8 cellular contexts compared by ENCODE assay signal in genomic region chr15:28728061-28728460, GRCh38. TPM values are rescaled to one million over a fixed set of nuclear protein-coding genes. Genes with fewer than 3 reads are reported as not detected.
DNase-seq lines count a peak whose midpoint lies in the region; ATAC-seq, FAIRE-seq and TF ChIP-seq lines count a peak whose summit lies in the region.
"Not testable (repeated sequence)": the region's sequence is repeated elsewhere in the genome, so short reads cannot be mapped to it uniquely, and the experiment has no call there.

No MANE protein-coding gene starts in this region.

- not testable (repeated sequence) for H3K4me1 Mint-ChIP-seq in Calu3 (ENCODE audit: low read depth, unreplicated experiment); activated CD4-positive, alpha-beta memory T cell treated with anti-CD3 and anti-CD28 coated beads for 36 hours (ENCODE audit: low read depth)

- whole genome bisulfite sequencing in K562 (ENCODE audit: insufficient coverage, low coverage, missing lambda C conversion rate) = 0% methylated on average over 1 of the region's 2 CpGs

- not testable (repeated sequence) for ATAC-seq in K562

- POLR2A ChIA-PET in activated CD4-positive, alpha-beta memory T cell treated with anti-CD3 and anti-CD28 coated beads for 36 hours (lab: Charles Lee); K562 (lab: Yijun Ruan, JAX): not testable (repeated sequence)

- peak overlapping the region; percentile 75 for H2AFZ ChIP-seq in K562 (ENCODE audit: low read depth, low read length)

- intact Hi-C loops in Calu3 (cut with micrococcal nuclease; ENCODE audit: unreplicated experiment); activated CD4-positive, alpha-beta memory T cell treated with anti-CD3 and anti-CD28 coated beads for 36 hours (cut with micrococcal nuclease); K562 (cut with micrococcal nuclease): not testable (repeated sequence)

- not testable (repeated sequence) for TF ChIP-seq EP300 in K562 (IDR thresholded peaks at IDR 0.05; ENCODE audit: low read length)

- not testable (repeated sequence) for H3K79me2 ChIP-seq in K562 (ENCODE audit: control insufficient read depth, insufficient read depth, low read length)

- not testable (repeated sequence) for H3K4me3 ChIP-seq in HAP-1; K562; kidney epithelial cell (ENCODE audit: low read depth, low read length)

- not testable (repeated sequence) for FAIRE-seq in K562 (lab: Jason Lieb, UNC)

- H3K9ac ChIP-seq in K562 (ENCODE audit: insufficient read depth in 1 of 2, low read depth in 2 of 2, low read length in 2 of 2) = not testable (repeated sequence)

- peak; percentile 15 for DNase-seq in Calu3
- DNase-seq in HAP-1 (ENCODE audit: low spot score in 2 of 2) = peak; percentile 17 to 51
- peak; percentile 38 to 73 for DNase-seq in NCI-H2081 (lab: John Stamatoyannopoulos, UW)
- DNase-seq in OCI-M1 (lab: John Stamatoyannopoulos, UW) = peak; percentile 55
- DNase-seq in activated CD4-positive, alpha-beta memory T cell treated with anti-CD3 and anti-CD28 coated beads for 36 hours = peak; percentile 42
- peak in 1 of 4 experiments; percentile 55 for DNase-seq in K562 (ENCODE audit: extremely low read depth in 1 of 4, low spot score in 3 of 4)
- not testable (repeated sequence) for DNase-seq in kidney epithelial cell (ENCODE audit: low read depth)
- DNase-seq in stimulated activated CD4-positive, alpha-beta T cell treated with anti-CD3 and anti-CD28 coated beads, Interleukin-4, amount 100 ng/mL, for 24 hours = peak; percentile 36

- not testable (repeated sequence) for H3K36me3 ChIP-seq in HAP-1 (replicated peaks); K562 (ENCODE audit: control insufficient read depth, insufficient read depth, low read length); kidney epithelial cell (ENCODE audit: control insufficient read depth, insufficient read depth, low read length)

- not testable (repeated sequence) for BruUV-seq in Calu3 (replicated peaks; lab: Mats Ljungman, UMichigan); K562 (replicated peaks; lab: Mats Ljungman, UMichigan)

- H4K20me1 ChIP-seq in K562 (replicated peaks; ENCODE audit: control insufficient read depth, insufficient read depth, low read length) = not testable (repeated sequence)

- H3K36me3 Mint-ChIP-seq in Calu3 (ENCODE audit: insufficient read depth, unreplicated experiment); activated CD4-positive, alpha-beta memory T cell treated with anti-CD3 and anti-CD28 coated beads for 36 hours: not testable (repeated sequence)

- peak overlapping the region; percentile 18; the same call in 1 of the 3 replicates for H3K27ac ChIP-seq in K562 (ENCODE audit: extremely low read depth, low read depth, low read length)

- TF ChIP-seq POLR2A in K562 (conservative IDR thresholded peaks at IDR 0.05) = not testable (repeated sequence)

- in situ Hi-C loops in HAP-1 (cut with MboI; ENCODE audit: low sequenced_read_pairs); K562 (cut with MboI): not testable (repeated sequence)

- TF ChIP-seq RAD21 in K562 (CRISPR knock-in tag; conservative IDR thresholded peaks at IDR 0.05 in 1 of 2, IDR thresholded peaks at IDR 0.05 in 1 of 2) = peak in 1 of 2 experiments; percentile 45; a peak in 2 of 4 replicates

- H3K4me1 ChIP-seq in HAP-1; K562 (replicated peaks in 1 of 2; ENCODE audit: control insufficient read depth in 2 of 2, insufficient read depth in 2 of 2, low read length in 2 of 2): not testable (repeated sequence)

- not testable (repeated sequence) for H3K9me1 ChIP-seq in K562 (ENCODE audit: control insufficient read depth, insufficient read depth, low read length)

- not testable (repeated sequence) for H3K9me3 Mint-ChIP-seq in Calu3 (ENCODE audit: low read depth, unreplicated experiment); activated CD4-positive, alpha-beta memory T cell treated with anti-CD3 and anti-CD28 coated beads for 36 hours

- not testable (repeated sequence) for H3K27ac Mint-ChIP-seq in Calu3 (ENCODE audit: unreplicated experiment); activated CD4-positive, alpha-beta memory T cell treated with anti-CD3 and anti-CD28 coated beads for 36 hours

- H3K9me3 ChIP-seq in HAP-1; K562 (replicated peaks; ENCODE audit: control insufficient read depth, insufficient read depth, low read depth, low read length): not testable (repeated sequence)

- not testable (repeated sequence) for H3K27me3 Mint-ChIP-seq in Calu3 (ENCODE audit: unreplicated experiment); activated CD4-positive, alpha-beta memory T cell treated with anti-CD3 and anti-CD28 coated beads for 36 hours

- H3K27me3 ChIP-seq in HAP-1 (ENCODE audit: low read depth); K562 (ENCODE audit: control insufficient read depth in 2 of 2, insufficient read depth in 2 of 2, low read length in 2 of 2); kidney epithelial cell (ENCODE audit: control insufficient read depth, insufficient read depth, low read length): not testable (repeated sequence)

- CTCF ChIA-PET in Calu3 (lab: Charles Lee); activated CD4-positive, alpha-beta memory T cell treated with anti-CD3 and anti-CD28 coated beads for 36 hours (lab: Charles Lee); K562 (lab: Yijun Ruan, JAX; ENCODE audit: low intra/inter-chr PET ratio): not testable (repeated sequence)

- not testable (repeated sequence) for H3K4me3 Mint-ChIP-seq in Calu3 (ENCODE audit: low read depth, unreplicated experiment); activated CD4-positive, alpha-beta memory T cell treated with anti-CD3 and anti-CD28 coated beads for 36 hours

- TF ChIP-seq CTCF in Calu3 (IDR thresholded peaks at IDR 0.05; ENCODE audit: unreplicated experiment) = not testable (repeated sequence)
- peak in 2 of 3 experiments; percentile 30 to 31; a peak in 4 of 6 replicates for TF ChIP-seq CTCF in K562 (IDR thresholded peaks at IDR 0.05 in 2 of 3, conservative IDR thresholded peaks at IDR 0.05 in 1 of 3; ENCODE audit: insufficient read depth in 2 of 3, low read depth in 1 of 3, low read length in 3 of 3)
- peak; percentile 20 for TF ChIP-seq CTCF in kidney epithelial cell (IDR thresholded peaks at IDR 0.05; ENCODE audit: insufficient read depth, low read length, poor library complexity, severe bottlenecking)

- not testable (repeated sequence) for H3K4me2 ChIP-seq in K562 (ENCODE audit: insufficient read depth, low read length)

TF ChIP-seq in K562, 482 proteins besides CTCF, POLR2A, EP300 and RAD21:
- TF ChIP-seq C11orf30 (IDR thresholded peaks at IDR 0.05; ENCODE audit: low read depth) (peak; percentile 27; the same call in 1 of the 2 replicates), NFE2 (IDR thresholded peaks at IDR 0.05; ENCODE audit: low read depth) (0 out of 2 replicates have a peak, but pooled peaks have one; percentile 2), CTCFL (IDR thresholded peaks at IDR 0.05; ENCODE audit: borderline replicate concordance, insufficient read depth, low read depth, low read length, poor library complexity, severe bottlenecking) (peak; percentile 3), ZNF316 (IDR thresholded peaks at IDR 0.05) (peak; percentile 33; the same call in 1 of the 2 replicates)

RNA-seq across cellular contexts. Expression of gene GOLGA8M, which starts 15.8 kb away (rescaled TPM):
- total RNA-seq in Calu3 (2022) = not detected in 2 replicates
- total RNA-seq in activated CD4-positive, alpha-beta memory T cell treated with anti-CD3 and anti-CD28 coated beads for 36 hours = under 1 TPM in 1 of 2 experiments, not detected in 1; 0.46 TPM
- total RNA-seq in K562 (2011; cell fraction: chromatin; rRNA removed; ENCODE audit: low replicate concordance) = 0.19 TPM in 1 of 2 replicates, not detected in the other
- total RNA-seq in K562 (2011; cell fraction: nucleolus; rRNA removed) = not detected in 2 replicates
- total RNA-seq in K562 (2011; cell fraction: nucleoplasm; rRNA removed) = not detected in 2 replicates
- not detected in 2 replicates for total RNA-seq in K562 (2014; rRNA removed)
- not detected in 2 replicates for total RNA-seq in K562 (2014; rRNA removed; fragmentation: Illumina TruSeq; extraction: Trizol)
- 0.11 TPM in 1 of 2 replicates, not detected in the other for total RNA-seq in K562 (2015; rRNA removed; fragmentation: Illumina TruSeq; extraction: Trizol)
- not detected in 2 replicates for total RNA-seq in K562 (2021)
- polyA plus RNA-seq in K562 (2011; rRNA removed) = 0.12 TPM in 1 of 2 replicates, not detected in the other
- polyA plus RNA-seq in K562 (2011; cell fraction: cytosol; rRNA removed) = not detected in 2 replicates
- polyA plus RNA-seq in K562 (2011; cell fraction: nucleus; rRNA removed) = 0.06 TPM in 1 of 2 replicates, not detected in the other
- polyA plus RNA-seq in K562 (2012) = 0.35 TPM in 1 of 2 replicates, not detected in the other
- not detected in 2 replicates for polyA plus RNA-seq in K562 (2014; fragmentation: Illumina TruSeq; extraction: Trizol)
- polyA plus RNA-seq in K562 (2014; fragmentation: Nextera tagmentation; extraction: Ambion mirVana) = not detected
- not detected in 2 replicates for polyA plus RNA-seq in K562 (2014; rRNA removed)
- not detected in 2 replicates for polyA minus RNA-seq in K562 (2011; rRNA and poly(A)+ RNA removed)
- polyA minus RNA-seq in K562 (2011; cell fraction: cytosol; rRNA and poly(A)+ RNA removed) = not detected in 2 replicates
- not detected in 2 replicates for polyA minus RNA-seq in K562 (2011; cell fraction: nucleus; rRNA and poly(A)+ RNA removed)
- total RNA-seq in kidney epithelial cell = not detected in 2 replicates
